1 cellular context compared by ENCODE assay signal in the genomic region with DNA sequence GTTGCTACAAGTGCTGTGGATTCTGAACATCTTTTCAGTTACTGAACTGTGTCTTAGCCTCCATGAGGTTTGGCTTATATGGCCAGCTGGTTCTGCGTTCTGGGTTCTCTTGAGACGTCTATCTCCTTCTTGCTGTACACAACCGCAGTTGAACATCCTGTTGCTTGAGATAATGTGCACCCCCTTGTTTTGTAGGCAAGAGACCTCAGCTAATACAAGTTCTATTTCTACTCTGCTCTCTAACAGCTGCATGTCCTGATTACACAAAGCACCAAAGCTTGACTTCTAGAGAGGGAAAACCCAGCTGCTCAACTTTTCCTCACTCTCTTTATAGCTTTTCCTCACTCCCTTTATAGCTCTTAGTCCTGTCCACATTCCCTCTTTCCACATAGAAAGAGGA.
A peak's percentile ranks its signal among the peaks of the same experiment; 100 is the strongest.
TF ChIP-seq lines count a peak whose summit lies in the region.

No MANE protein-coding gene starts in this region.

TF ChIP-seq in K562, 482 proteins besides CTCF, POLR2A, EP300 and RAD21 (continued from another document and continues in another):
- no peak for TF ChIP-seq ATF1 (CRISPR knock-in tag; IDR thresholded peaks at IDR 0.05)
- no peak for TF ChIP-seq ATF1 (tag; IDR thresholded peaks at IDR 0.05)
- TF ChIP-seq CHD1 (IDR thresholded peaks at IDR 0.05; ENCODE audit: low read length): no peak
- TF ChIP-seq CXXC5 (CRISPR knock-in tag; IDR thresholded peaks at IDR 0.05): peak; percentile 56; the same call in 1 of the 2 replicates
- no peak for TF ChIP-seq POLR2AphosphoS2 (IDR thresholded peaks at IDR 0.05; ENCODE audit: low read length)
- no peak for TF ChIP-seq EZH2 (IDR thresholded peaks at IDR 0.05; ENCODE audit: borderline replicate concordance, low read depth, low read length)
- TF ChIP-seq DACH1 (IDR thresholded peaks at IDR 0.05; ENCODE audit: partially characterized antibody): peak; percentile 68
- peak; percentile 76 for TF ChIP-seq DPF2 (IDR thresholded peaks at IDR 0.05)
- TF ChIP-seq RUNX1 (IDR thresholded peaks at IDR 0.05; ENCODE audit: low read depth): 0 out of 2 replicates have a peak, but pooled peaks have one; percentile 36
- no peak for TF ChIP-seq RBM17 (IDR thresholded peaks at IDR 0.05; ENCODE audit: borderline replicate concordance, low read depth, low read length)
- TF ChIP-seq, protein P1, sequence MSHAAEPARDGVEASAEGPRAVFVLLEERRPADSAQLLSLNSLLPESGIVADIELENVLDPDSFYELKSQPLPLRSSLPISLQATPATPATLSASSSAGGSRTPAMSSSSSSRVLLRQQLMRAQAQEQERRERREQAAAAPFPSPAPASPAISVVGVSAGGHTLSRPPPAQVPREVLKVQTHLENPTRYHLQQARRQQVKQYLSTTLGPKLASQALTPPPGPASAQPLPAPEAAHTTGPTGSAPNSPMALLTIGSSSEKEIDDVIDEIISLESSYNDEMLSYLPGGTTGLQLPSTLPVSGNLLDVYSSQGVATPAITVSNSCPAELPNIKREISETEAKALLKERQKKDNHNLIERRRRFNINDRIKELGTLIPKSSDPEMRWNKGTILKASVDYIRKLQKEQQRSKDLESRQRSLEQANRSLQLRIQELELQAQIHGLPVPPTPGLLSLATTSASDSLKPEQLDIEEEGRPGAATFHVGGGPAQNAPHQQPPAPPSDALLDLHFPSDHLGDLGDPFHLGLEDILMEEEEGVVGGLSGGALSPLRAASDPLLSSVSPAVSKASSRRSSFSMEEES (CRISPR knock-in tag; IDR thresholded peaks at IDR 0.05): no peak
- TF ChIP-seq, protein P2, sequence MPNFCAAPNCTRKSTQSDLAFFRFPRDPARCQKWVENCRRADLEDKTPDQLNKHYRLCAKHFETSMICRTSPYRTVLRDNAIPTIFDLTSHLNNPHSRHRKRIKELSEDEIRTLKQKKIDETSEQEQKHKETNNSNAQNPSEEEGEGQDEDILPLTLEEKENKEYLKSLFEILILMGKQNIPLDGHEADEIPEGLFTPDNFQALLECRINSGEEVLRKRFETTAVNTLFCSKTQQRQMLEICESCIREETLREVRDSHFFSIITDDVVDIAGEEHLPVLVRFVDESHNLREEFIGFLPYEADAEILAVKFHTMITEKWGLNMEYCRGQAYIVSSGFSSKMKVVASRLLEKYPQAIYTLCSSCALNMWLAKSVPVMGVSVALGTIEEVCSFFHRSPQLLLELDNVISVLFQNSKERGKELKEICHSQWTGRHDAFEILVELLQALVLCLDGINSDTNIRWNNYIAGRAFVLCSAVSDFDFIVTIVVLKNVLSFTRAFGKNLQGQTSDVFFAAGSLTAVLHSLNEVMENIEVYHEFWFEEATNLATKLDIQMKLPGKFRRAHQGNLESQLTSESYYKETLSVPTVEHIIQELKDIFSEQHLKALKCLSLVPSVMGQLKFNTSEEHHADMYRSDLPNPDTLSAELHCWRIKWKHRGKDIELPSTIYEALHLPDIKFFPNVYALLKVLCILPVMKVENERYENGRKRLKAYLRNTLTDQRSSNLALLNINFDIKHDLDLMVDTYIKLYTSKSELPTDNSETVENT (CRISPR knock-in tag; IDR thresholded peaks at IDR 0.05): no peak
- no peak for TF ChIP-seq ZNF584 (CRISPR knock-in tag; IDR thresholded peaks at IDR 0.05; ENCODE audit: low read depth)
- TF ChIP-seq PPARD (CRISPR knock-in tag; IDR thresholded peaks at IDR 0.05): no peak
- no peak for TF ChIP-seq KDM2B (CRISPR knock-in tag; IDR thresholded peaks at IDR 0.05)
- TF ChIP-seq, protein P3, sequence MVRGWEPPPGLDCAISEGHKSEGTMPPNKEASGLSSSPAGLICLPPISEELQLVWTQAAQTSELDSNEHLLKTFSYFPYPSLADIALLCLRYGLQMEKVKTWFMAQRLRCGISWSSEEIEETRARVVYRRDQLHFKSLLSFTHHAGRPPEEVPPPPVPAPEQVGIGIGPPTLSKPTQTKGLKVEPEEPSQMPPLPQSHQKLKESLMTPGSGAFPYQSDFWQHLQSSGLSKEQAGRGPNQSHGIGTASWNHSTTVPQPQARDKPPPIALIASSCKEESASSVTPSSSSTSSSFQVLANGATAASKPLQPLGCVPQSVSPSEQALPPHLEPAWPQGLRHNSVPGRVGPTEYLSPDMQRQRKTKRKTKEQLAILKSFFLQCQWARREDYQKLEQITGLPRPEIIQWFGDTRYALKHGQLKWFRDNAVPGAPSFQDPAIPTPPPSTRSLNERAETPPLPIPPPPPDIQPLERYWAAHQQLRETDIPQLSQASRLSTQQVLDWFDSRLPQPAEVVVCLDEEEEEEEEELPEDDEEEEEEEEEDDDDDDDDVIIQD (CRISPR knock-in tag; IDR thresholded peaks at IDR 0.05): no peak
- TF ChIP-seq CREBBP (IDR thresholded peaks at IDR 0.05; ENCODE audit: low read depth, low read length): no peak
- TF ChIP-seq ARID1B (IDR thresholded peaks at IDR 0.05): peak; percentile 91
- TF ChIP-seq, protein P4, sequence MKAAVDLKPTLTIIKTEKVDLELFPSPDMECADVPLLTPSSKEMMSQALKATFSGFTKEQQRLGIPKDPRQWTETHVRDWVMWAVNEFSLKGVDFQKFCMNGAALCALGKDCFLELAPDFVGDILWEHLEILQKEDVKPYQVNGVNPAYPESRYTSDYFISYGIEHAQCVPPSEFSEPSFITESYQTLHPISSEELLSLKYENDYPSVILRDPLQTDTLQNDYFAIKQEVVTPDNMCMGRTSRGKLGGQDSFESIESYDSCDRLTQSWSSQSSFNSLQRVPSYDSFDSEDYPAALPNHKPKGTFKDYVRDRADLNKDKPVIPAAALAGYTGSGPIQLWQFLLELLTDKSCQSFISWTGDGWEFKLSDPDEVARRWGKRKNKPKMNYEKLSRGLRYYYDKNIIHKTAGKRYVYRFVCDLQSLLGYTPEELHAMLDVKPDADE (conservative IDR thresholded peaks at IDR 0.05; ENCODE audit: control insufficient read depth, low read depth, low read length): no peak
- TF ChIP-seq HNRNPH1 (optimal IDR thresholded peaks at IDR 0.05; ENCODE audit: low read depth, low read length): no peak
- TF ChIP-seq NFRKB (IDR thresholded peaks at IDR 0.05; ENCODE audit: low read depth): no peak
- TF ChIP-seq ZNF347 (CRISPR knock-in tag; IDR thresholded peaks at IDR 0.05; ENCODE audit: low read depth): no peak
- no peak for TF ChIP-seq SMARCB1 (IDR thresholded peaks at IDR 0.05; ENCODE audit: insufficient read length, low read depth)
- TF ChIP-seq, protein P5, sequence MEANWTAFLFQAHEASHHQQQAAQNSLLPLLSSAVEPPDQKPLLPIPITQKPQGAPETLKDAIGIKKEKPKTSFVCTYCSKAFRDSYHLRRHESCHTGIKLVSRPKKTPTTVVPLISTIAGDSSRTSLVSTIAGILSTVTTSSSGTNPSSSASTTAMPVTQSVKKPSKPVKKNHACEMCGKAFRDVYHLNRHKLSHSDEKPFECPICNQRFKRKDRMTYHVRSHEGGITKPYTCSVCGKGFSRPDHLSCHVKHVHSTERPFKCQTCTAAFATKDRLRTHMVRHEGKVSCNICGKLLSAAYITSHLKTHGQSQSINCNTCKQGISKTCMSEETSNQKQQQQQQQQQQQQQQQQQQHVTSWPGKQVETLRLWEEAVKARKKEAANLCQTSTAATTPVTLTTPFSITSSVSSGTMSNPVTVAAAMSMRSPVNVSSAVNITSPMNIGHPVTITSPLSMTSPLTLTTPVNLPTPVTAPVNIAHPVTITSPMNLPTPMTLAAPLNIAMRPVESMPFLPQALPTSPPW (CRISPR knock-in tag; IDR thresholded peaks at IDR 0.05): no peak
- no peak for TF ChIP-seq ZNF586 (CRISPR knock-in tag; conservative IDR thresholded peaks at IDR 0.05)
- no peak for TF ChIP-seq U2AF1 (optimal IDR thresholded peaks at IDR 0.05; ENCODE audit: low read depth, low read length)
- no peak for TF ChIP-seq HDAC8 (tag; IDR thresholded peaks at IDR 0.05)
- no peak for TF ChIP-seq ZNF717 (CRISPR knock-in tag; IDR thresholded peaks at IDR 0.05)
- no peak for TF ChIP-seq TEAD2 (tag; IDR thresholded peaks at IDR 0.05)
- TF ChIP-seq, protein P6, sequence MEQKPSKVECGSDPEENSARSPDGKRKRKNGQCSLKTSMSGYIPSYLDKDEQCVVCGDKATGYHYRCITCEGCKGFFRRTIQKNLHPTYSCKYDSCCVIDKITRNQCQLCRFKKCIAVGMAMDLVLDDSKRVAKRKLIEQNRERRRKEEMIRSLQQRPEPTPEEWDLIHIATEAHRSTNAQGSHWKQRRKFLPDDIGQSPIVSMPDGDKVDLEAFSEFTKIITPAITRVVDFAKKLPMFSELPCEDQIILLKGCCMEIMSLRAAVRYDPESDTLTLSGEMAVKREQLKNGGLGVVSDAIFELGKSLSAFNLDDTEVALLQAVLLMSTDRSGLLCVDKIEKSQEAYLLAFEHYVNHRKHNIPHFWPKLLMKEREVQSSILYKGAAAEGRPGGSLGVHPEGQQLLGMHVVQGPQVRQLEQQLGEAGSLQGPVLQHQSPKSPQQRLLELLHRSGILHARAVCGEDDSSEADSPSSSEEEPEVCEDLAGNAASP (IDR thresholded peaks at IDR 0.05): no peak
- TF ChIP-seq ZNF436 (CRISPR knock-in tag; IDR thresholded peaks at IDR 0.05): no peak
- TF ChIP-seq, protein P7, sequence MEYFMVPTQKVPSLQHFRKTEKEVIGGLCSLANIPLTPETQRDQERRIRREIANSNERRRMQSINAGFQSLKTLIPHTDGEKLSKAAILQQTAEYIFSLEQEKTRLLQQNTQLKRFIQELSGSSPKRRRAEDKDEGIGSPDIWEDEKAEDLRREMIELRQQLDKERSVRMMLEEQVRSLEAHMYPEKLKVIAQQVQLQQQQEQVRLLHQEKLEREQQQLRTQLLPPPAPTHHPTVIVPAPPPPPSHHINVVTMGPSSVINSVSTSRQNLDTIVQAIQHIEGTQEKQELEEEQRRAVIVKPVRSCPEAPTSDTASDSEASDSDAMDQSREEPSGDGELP (CRISPR knock-in tag; IDR thresholded peaks at IDR 0.05; ENCODE audit: borderline replicate concordance): peak; percentile 69
- no peak for TF ChIP-seq ZNF175 (CRISPR knock-in tag; IDR thresholded peaks at IDR 0.05; ENCODE audit: low read depth)
- no peak for TF ChIP-seq HDAC3 (IDR thresholded peaks at IDR 0.05; ENCODE audit: borderline replicate concordance, partially characterized antibody)
- TF ChIP-seq ZSCAN32 (CRISPR knock-in tag; IDR thresholded peaks at IDR 0.05): no peak
- TF ChIP-seq PTBP1 (IDR thresholded peaks at IDR 0.05; ENCODE audit: low read depth, low read length): no peak
- no peak for TF ChIP-seq NR3C1 (CRISPR knock-in tag; IDR thresholded peaks at IDR 0.05)
- TF ChIP-seq, protein P8, sequence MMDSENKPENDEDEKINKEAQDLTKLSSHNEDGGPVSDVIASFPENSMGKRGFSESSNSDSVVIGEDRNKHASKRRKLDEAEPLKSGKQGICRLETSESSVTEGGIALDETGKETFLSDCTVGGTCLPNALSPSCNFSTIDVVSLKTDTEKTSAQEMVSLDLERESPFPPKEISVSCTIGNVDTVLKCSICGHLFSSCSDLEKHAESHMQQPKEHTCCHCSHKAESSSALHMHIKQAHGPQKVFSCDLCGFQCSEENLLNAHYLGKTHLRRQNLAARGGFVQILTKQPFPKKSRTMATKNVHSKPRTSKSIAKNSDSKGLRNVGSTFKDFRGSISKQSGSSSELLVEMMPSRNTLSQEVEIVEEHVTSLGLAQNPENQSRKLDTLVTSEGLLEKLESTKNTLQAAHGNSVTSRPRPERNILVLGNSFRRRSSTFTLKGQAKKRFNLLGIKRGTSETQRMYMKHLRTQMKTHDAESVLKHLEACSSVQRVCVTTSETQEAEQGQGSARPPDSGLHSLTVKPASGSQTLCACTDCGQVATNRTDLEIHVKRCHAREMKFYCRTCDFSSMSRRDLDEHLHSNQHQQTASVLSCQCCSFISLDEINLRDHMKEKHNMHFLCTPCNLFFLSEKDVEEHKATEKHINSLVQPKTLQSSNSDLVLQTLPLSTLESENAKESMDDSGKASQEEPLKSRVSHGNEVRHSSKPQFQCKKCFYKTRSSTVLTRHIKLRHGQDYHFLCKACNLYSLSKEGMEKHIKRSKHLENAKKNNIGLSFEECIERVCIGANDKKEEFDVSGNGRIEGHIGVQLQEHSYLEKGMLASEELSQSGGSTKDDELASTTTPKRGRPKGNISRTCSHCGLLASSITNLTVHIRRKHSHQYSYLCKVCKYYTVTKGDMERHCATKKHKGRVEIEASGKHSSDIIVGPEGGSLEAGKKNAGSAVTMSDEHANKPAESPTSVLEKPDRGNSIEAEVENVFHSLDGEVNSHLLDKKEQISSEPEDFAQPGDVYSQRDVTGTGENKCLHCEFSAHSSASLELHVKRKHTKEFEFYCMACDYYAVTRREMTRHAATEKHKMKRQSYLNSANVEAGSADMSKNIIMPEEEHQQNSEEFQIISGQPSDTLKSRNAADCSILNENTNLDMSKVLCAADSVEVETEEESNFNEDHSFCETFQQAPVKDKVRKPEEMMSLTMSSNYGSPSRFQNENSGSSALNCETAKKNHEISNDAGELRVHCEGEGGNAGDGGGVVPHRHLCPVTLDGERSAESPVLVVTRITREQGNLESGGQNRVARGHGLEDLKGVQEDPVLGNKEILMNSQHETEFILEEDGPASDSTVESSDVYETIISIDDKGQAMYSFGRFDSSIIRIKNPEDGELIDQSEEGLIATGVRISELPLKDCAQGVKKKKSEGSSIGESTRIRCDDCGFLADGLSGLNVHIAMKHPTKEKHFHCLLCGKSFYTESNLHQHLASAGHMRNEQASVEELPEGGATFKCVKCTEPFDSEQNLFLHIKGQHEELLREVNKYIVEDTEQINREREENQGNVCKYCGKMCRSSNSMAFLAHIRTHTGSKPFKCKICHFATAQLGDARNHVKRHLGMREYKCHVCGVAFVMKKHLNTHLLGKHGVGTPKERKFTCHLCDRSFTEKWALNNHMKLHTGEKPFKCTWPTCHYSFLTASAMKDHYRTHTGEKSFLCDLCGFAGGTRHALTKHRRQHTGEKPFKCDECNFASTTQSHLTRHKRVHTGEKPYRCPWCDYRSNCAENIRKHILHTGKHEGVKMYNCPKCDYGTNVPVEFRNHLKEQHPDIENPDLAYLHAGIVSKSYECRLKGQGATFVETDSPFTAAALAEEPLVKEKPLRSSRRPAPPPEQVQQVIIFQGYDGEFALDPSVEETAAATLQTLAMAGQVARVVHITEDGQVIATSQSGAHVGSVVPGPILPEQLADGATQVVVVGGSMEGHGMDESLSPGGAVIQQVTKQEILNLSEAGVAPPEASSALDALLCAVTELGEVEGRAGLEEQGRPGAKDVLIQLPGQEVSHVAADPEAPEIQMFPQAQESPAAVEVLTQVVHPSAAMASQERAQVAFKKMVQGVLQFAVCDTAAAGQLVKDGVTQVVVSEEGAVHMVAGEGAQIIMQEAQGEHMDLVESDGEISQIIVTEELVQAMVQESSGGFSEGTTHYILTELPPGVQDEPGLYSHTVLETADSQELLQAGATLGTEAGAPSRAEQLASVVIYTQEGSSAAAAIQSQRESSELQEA (IDR thresholded peaks at IDR 0.05; ENCODE audit: low read depth): no peak
- TF ChIP-seq HDAC1 (IDR thresholded peaks at IDR 0.05): peak in 1 of 2 experiments; percentile 45; a peak in 1 of 4 replicates
- TF ChIP-seq FOXJ3 (CRISPR knock-in tag; IDR thresholded peaks at IDR 0.05): no peak
- TF ChIP-seq ZNF668 (CRISPR knock-in tag; IDR thresholded peaks at IDR 0.05): no peak
- no peak for TF ChIP-seq EWSR1 (IDR thresholded peaks at IDR 0.05; ENCODE audit: borderline replicate concordance, low read depth, partially characterized antibody)
